18 cellular contexts compared by ENCODE assay signal in genomic region chr10:69807696-69808095, GRCh38. TPM values are rescaled to one million over a fixed set of nuclear protein-coding genes. Genes with fewer than 3 reads are reported as not detected.
A peak's percentile ranks its signal among the peaks of the same experiment; 100 is the strongest.
DNase-seq lines count a peak whose midpoint lies in the region; ATAC-seq and TF ChIP-seq lines count a peak whose summit lies in the region.
"Had no signal": no experiment of that assay in that cellular context is flagged by ENCODE, and none has a peak within 500 bp of the region (broad histone marks: within the 10 kb centered on the region; RNA-seq: fewer than 3 reads in every experiment).

No MANE protein-coding gene starts in this region.

- no peaks in the 10 kb centered on the region for H3K9me2 ChIP-seq in PC-9 (ENCODE audit: insufficient read depth)

- POLR2A ChIA-PET in PC-9 (lab: Charles Lee; ENCODE audit: unreplicated experiment): no interaction called here

- intact Hi-C loops in PC-9 (cut with micrococcal nuclease; ENCODE audit: unreplicated experiment) (no loop called here), mucosa of descending colon (cut with DNase I, micrococcal nuclease) (no loop called here)

- H3K4me3 ChIP-seq in PC-9 (no peak overlapping the region), mucosa of descending colon (no peak overlapping the region)
- H3K4me3 ChIP-seq: cardiac muscle cell, HAP-1, neural progenitor cell, right lobe of liver, SK-N-MC, vagina had no signal

- H3K36me3 ChIP-seq in PC-9 (ENCODE audit: low read depth): no peaks in the 10 kb centered on the region
- H3K36me3 ChIP-seq in mucosa of descending colon (ENCODE audit: low read depth): no peaks in the 10 kb centered on the region
- H3K36me3 ChIP-seq: cardiac muscle cell, HAP-1, neural progenitor cell, right lobe of liver, vagina had no signal

- peaks cover 27% of the 10 kb centered on the region; the same call in 1 of the 2 replicates for H3K79me2 ChIP-seq in PC-9 (ENCODE audit: low read depth)

- peak; percentile 26 for ATAC-seq in mucosa of descending colon
- ATAC-seq: right lobe of liver had no signal

- H3K4me1 ChIP-seq in PC-9 (replicated peaks; ENCODE audit: insufficient read depth): peaks cover 33% of the 10 kb centered on the region
- peaks cover 3% of the 10 kb centered on the region for H3K4me1 ChIP-seq in mucosa of descending colon (ENCODE audit: low read depth)
- H3K4me1 ChIP-seq: HAP-1 had no signal

- peak overlapping the region; percentile 43 for H3K4me2 ChIP-seq in PC-9
- H3K4me2 ChIP-seq: neural progenitor cell had no signal

- H3F3A ChIP-seq in PC-9 (ENCODE audit: insufficient read depth, low read depth): peaks cover 6% of the 10 kb centered on the region; the same call in 1 of the 2 replicates

- H4K20me1 ChIP-seq in PC-9 (ENCODE audit: insufficient read depth): no peaks in the 10 kb centered on the region; the same call in 1 of the 2 replicates

- peak; percentile 17 for DNase-seq in ELF-1 (ENCODE audit: low read depth, low spot score)
- peak in 1 of 2 experiments; percentile 16 for DNase-seq in PC-9
- DNase-seq in epithelial cell of prostate (ENCODE audit: low read depth, low spot score): no peak
- no peak for DNase-seq in mucosa of descending colon
- DNase-seq in NCI-H510A treated with DMSO at 0.1 percent for 48 hours (lab: John Stamatoyannopoulos, UW): no peak
- no peak for DNase-seq in NCI-H2171 treated with DMSO at 0.1 percent for 48 hours (lab: John Stamatoyannopoulos, UW)
- DNase-seq in T-helper 9 cell: no peak
- DNase-seq in hippocampal formation (lab: John Stamatoyannopoulos, UW): no peak
- DNase-seq: activated CD8-positive, alpha-beta memory T cell treated with anti-CD3 and anti-CD28 coated beads for 24 hours; activated gamma-delta T cell; CD4-positive, alpha-beta T cell; NCI-H2081 treated with DMSO at 0.1 percent for 48 hours; right lobe of liver had no signal

- BruUV-seq in PC-9 (replicated peaks; lab: Mats Ljungman, UMichigan): no TSS peak

- no peaks in the 10 kb centered on the region for H3K9me3 ChIP-seq in PC-9 (ENCODE audit: insufficient read depth, low read depth)
- H3K9me3 ChIP-seq in mucosa of descending colon: no peaks in the 10 kb centered on the region
- H3K9me3 ChIP-seq: HAP-1, right lobe of liver, vagina had no signal

- TF ChIP-seq CTCF in PC-9 (conservative IDR thresholded peaks at IDR 0.05) (no peak), mucosa of descending colon (IDR thresholded peaks at IDR 0.05) (no peak)

- H2AFZ ChIP-seq in PC-9: no peak overlapping the region
- H2AFZ ChIP-seq: neural progenitor cell had no signal

- CTCF ChIA-PET in PC-9 (lab: Charles Lee): no interaction called here

- H3K27me3 ChIP-seq in PC-9 (ENCODE audit: insufficient read depth, low read depth): no peaks in the 10 kb centered on the region
- H3K27me3 ChIP-seq: cardiac muscle cell, vagina had no signal

- no peak overlapping the region for H3K27ac ChIP-seq in PC-9
- H3K27ac ChIP-seq in epithelial cell of prostate: peak overlapping the region; percentile 41
- H3K27ac ChIP-seq: cardiac muscle cell, neural progenitor cell, right lobe of liver, SK-N-MC, vagina had no signal

RNA-seq across cellular contexts. Expression of gene COL13A1, which starts 6.0 kb away (rescaled TPM):
- 0.73 and 1.6 TPM in 2 replicates for total RNA-seq in PC-9 (2021)
- total RNA-seq in mucosa of descending colon: 1 to 10 TPM; 1.0 to 2.3 (median 1.0) TPM
- total RNA-seq: CD4-positive, alpha-beta T cell; vagina had no signal
